ENCODE assay signal across 11 cellular contexts in genomic region chr10:72563327-72563932, GRCh38.
A peak's percentile ranks its signal among the peaks of the same experiment; 100 is the strongest.
DNase-seq lines count a peak whose midpoint lies in the region; ATAC-seq lines count a peak whose summit lies in the region.
"Had no signal": no experiment of that assay in that cellular context is flagged by ENCODE, and none has a peak within 500 bp of the region (broad histone marks: within the 10 kb centered on the region; RNA-seq: fewer than 3 reads in every experiment).

No MANE protein-coding gene starts in this region.

- peaks cover 38% of the 10 kb centered on the region for H3K4me1 Mint-ChIP-seq in activated CD4-positive, alpha-beta T cell treated with anti-CD3 and anti-CD28 coated beads for 36 hours

- POLR2A ChIA-PET in activated CD4-positive, alpha-beta T cell treated with anti-CD3 and anti-CD28 coated beads for 36 hours (lab: Charles Lee), result interaction anchor here (0.7 kb wide), 1 partner anchor 221 kb away, joined by 3 read pairs; no protein-coding TSS in a partner anchor

- H3K27ac Mint-ChIP-seq in activated CD4-positive, alpha-beta T cell treated with anti-CD3 and anti-CD28 coated beads for 36 hours, result peak overlapping the region; percentile 85
- H3K27ac Mint-ChIP-seq: type B pancreatic cell had no signal

- DNase-seq in activated CD4-positive, alpha-beta T cell treated with anti-CD3 and anti-CD28 coated beads for 36 hours, result peak; percentile 45
- DNase-seq in activated CD4-positive, alpha-beta T cell treated with anti-CD3 and anti-CD28 coated beads, Interleukin-2, amount 50 U/mL, for 1 hour, result no peak
- peak; percentile 53 for DNase-seq in SIG-M5 (lab: John Stamatoyannopoulos, UW)
- peak; percentile 36 for DNase-seq in stimulated activated CD4-positive, alpha-beta T cell treated with anti-CD3 and anti-CD28 coated beads, Interleukin-4, amount 100 ng/mL, for 24 hours
- no peak for DNase-seq in SW480 (ENCODE audit: low spot score)
- no peak for DNase-seq in NCI-H128 (lab: John Stamatoyannopoulos, UW; ENCODE audit: unreplicated experiment)
- DNase-seq: cerebellar nuclear complex had no signal

- H3K4me3 Mint-ChIP-seq in activated CD4-positive, alpha-beta T cell treated with anti-CD3 and anti-CD28 coated beads for 36 hours, result peak overlapping the region; percentile 39
- H3K4me3 Mint-ChIP-seq: type B pancreatic cell had no signal

- H3K36me3 Mint-ChIP-seq in activated CD4-positive, alpha-beta T cell treated with anti-CD3 and anti-CD28 coated beads for 36 hours (ENCODE audit: low read depth), result peaks cover 53% of the 10 kb centered on the region

- intact Hi-C loops in activated CD4-positive, alpha-beta T cell treated with anti-CD3 and anti-CD28 coated beads for 36 hours (cut with DNase I, micrococcal nuclease), result loop anchor here (2.0 to 10.0 kb wide), 10 partner anchors 114 to 1989 kb away; partner anchors contain the start of genes MCU (in 2 of the 2), ANAPC16 (in 1 of the 2), ASCC1 (in 1 of the 2) and SPOCK2 (in 1 of the 2)

- no peaks in the 10 kb centered on the region for H3K27me3 Mint-ChIP-seq in activated CD4-positive, alpha-beta T cell treated with anti-CD3 and anti-CD28 coated beads for 36 hours
- H3K27me3 Mint-ChIP-seq: type B pancreatic cell had no signal

- ATAC-seq in activated CD4-positive, alpha-beta T cell treated with anti-CD3 and anti-CD28 coated beads for 36 hours, result peak; percentile 83
- peak; percentile 61 for ATAC-seq in HG02759 (IDR thresholded peaks at IDR 0.05; ENCODE audit: unreplicated experiment)
- no peak for ATAC-seq in GM18858 (IDR thresholded peaks at IDR 0.05; ENCODE audit: unreplicated experiment)
- ATAC-seq: A549 had no signal

- peaks cover 3% of the 10 kb centered on the region for H3K9me3 Mint-ChIP-seq in activated CD4-positive, alpha-beta T cell treated with anti-CD3 and anti-CD28 coated beads for 36 hours (ENCODE audit: low read depth)

- CTCF ChIA-PET in activated CD4-positive, alpha-beta T cell treated with anti-CD3 and anti-CD28 coated beads for 36 hours (lab: Charles Lee), result no interaction called here

Comparison
In these comparisons a context has a peak if more than half of its experiments do, and no peak if none do; other contexts are left out.
1. DNase-seq: peak in activated CD4-positive, alpha-beta T cell treated with anti-CD3 and anti-CD28 coated beads for 36 hours (single experiment), SIG-M5 (single experiment) and stimulated activated CD4-positive, alpha-beta T cell treated with anti-CD3 and anti-CD28 coated beads, Interleukin-4, amount 100 ng/mL, for 24 hours (single experiment); none in activated CD4-positive, alpha-beta T cell treated with anti-CD3 and anti-CD28 coated beads, Interleukin-2, amount 50 U/mL, for 1 hour (single experiment), SW480 (single experiment) and NCI-H128 (single experiment).